Comparison of ENCODE assay signal across 22 cellular contexts in the genomic region with DNA sequence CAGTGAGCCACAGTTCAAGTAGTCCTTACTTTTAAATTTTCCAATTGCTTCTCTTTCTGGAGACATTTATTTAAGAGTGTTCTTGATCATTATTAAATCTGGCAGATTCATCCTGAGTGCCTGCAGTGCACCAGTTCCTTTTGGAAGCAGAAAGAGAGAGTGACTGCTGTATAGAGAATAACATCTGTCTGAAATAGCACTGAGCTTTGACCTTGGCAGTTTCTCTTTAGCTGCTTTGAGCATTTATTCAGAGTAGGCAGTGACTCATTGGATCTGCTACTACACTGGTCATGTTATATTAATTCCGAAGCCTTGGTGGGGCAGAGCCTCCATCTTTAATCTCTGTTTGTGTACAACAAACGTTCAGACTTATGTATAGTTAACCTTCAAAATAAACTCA.
DNase-seq lines count a peak whose midpoint lies in the region; ATAC-seq and TF ChIP-seq lines count a peak whose summit lies in the region.
"Had no signal": no experiment of that assay in that cellular context is flagged by ENCODE, and none has a peak within 500 bp of the region (broad histone marks: within the 10 kb centered on the region; RNA-seq: fewer than 3 reads in every experiment).

No MANE protein-coding gene starts in this region.

- H2BK120ac ChIP-seq in mesenchymal stem cell (ENCODE audit: low read depth, low read length): no peak overlapping the region

- H2BK12ac ChIP-seq in mesenchymal stem cell (ENCODE audit: low read length in 2 of 2): no peak overlapping the region

- POLR2A ChIA-PET in AG04450 (lab: Yijun Ruan, JAX): no interaction called here

- no peaks in the 10 kb centered on the region for H3K36me3 ChIP-seq in mesenchymal stem cell (ENCODE audit: control insufficient read depth in 1 of 2, insufficient read depth in 2 of 2, low read depth in 1 of 2, low read length in 2 of 2)
- H3K36me3 ChIP-seq: ascending aorta, left lung had no signal

- peak overlapping the region; percentile 30 for H3K9ac ChIP-seq in mesenchymal stem cell (ENCODE audit: low read length)

- H2AK5ac ChIP-seq in mesenchymal stem cell (ENCODE audit: low read length, severe bottlenecking): no peak overlapping the region

- no peak overlapping the region for H3K4ac ChIP-seq in mesenchymal stem cell (ENCODE audit: low read depth in 1 of 2, low read length in 2 of 2)

- H3K27ac ChIP-seq in AG04450 (ENCODE audit: low read depth, low read length) (no peak overlapping the region), mesenchymal stem cell (ENCODE audit: low read length, poor library complexity, severe bottlenecking) (no peak overlapping the region)
- H3K27ac ChIP-seq: A549, ascending aorta, dorsolateral prefrontal cortex, left lung had no signal

- DNase-seq in AG04450 (ENCODE audit: low read depth, low spot score) (peak; percentile 23), NCI-H2227 (lab: John Stamatoyannopoulos, UW; ENCODE audit: unreplicated experiment) (peak; percentile 27), cardiac fibroblast (ENCODE audit: low read depth in 2 of 2) (peak; percentile 31 to 66), mesenchymal stem cell (peak; percentile 46), NCI-H2107 (lab: John Stamatoyannopoulos, UW) (no peak)
- DNase-seq in activated effector memory CD4-positive, alpha-beta T cell treated with Interleukin-2 at 50 U/mL for 16 hours: no peak
- DNase-seq: activated effector memory CD4-positive, alpha-beta T cell treated with anti-CD3 and anti-CD28 coated beads, Interleukin-2, amount 50 U/mL, for 16 hours; CD4-positive, alpha-beta memory T cell; dorsolateral prefrontal cortex; GOT3; Karpas-422; left lung; NCI-H1417; Right ventricle myocardium superior; stimulated activated CD4-positive, alpha-beta T cell treated with anti-CD3 and anti-CD28 coated beads, Interleukin-15, amount 100 ng/mL, for 24 hours; stimulated activated naive CD8-positive, alpha-beta T cell treated with anti-CD3 and anti-CD28 coated beads, Interleukin-15, Interleukin-2, amounts not matched to agents 100 U/mL and 50 U/mL, for 24 hours; T-helper 2 cell had no signal

- no peak overlapping the region for H4K8ac ChIP-seq in mesenchymal stem cell (ENCODE audit: low read length)

- H3K4me3 ChIP-seq in AG04450 (ENCODE audit: low read depth, low read length): no peak overlapping the region
- H3K4me3 ChIP-seq in cardiac fibroblast (replicated peaks in 1 of 2; ENCODE audit: low read depth in 2 of 2, low read length in 2 of 2): no peak overlapping the region
- no peak overlapping the region for H3K4me3 ChIP-seq in mesenchymal stem cell (ENCODE audit: insufficient read depth in 1 of 2, low read depth in 1 of 2, low read length in 2 of 2)
- H3K4me3 ChIP-seq: A549, ascending aorta, dorsolateral prefrontal cortex, left lung had no signal

- H3K27me3 ChIP-seq in AG04450 (ENCODE audit: control insufficient read depth, insufficient read depth, low read length) (no peaks in the 10 kb centered on the region), mesenchymal stem cell (ENCODE audit: control insufficient read depth in 1 of 2, insufficient read depth in 1 of 2, low read length in 2 of 2) (no peaks in the 10 kb centered on the region)
- H3K27me3 ChIP-seq: ascending aorta, dorsolateral prefrontal cortex, left lung had no signal

- H3K9me3 ChIP-seq in AG04450 (ENCODE audit: control insufficient read depth, insufficient read depth, low read length) (no peaks in the 10 kb centered on the region), mesenchymal stem cell (ENCODE audit: control insufficient read depth, low read length) (no peaks in the 10 kb centered on the region)
- H3K9me3 ChIP-seq: A549, ascending aorta, left lung had no signal

- H3K4me1 ChIP-seq in mesenchymal stem cell (ENCODE audit: control insufficient read depth, insufficient read depth, low read depth, low read length): no peaks in the 10 kb centered on the region
- H3K4me1 ChIP-seq: A549, ascending aorta, left lung had no signal

- no peak overlapping the region for H2BK15ac ChIP-seq in mesenchymal stem cell (ENCODE audit: low read depth, poor library complexity, severe bottlenecking)

- H4K91ac ChIP-seq in mesenchymal stem cell (ENCODE audit: low read length): no peak overlapping the region

- TF ChIP-seq CTCF in AG04450 (IDR thresholded peaks at IDR 0.05; ENCODE audit: low read depth, low read length) (no peak), cardiac fibroblast (IDR thresholded peaks at IDR 0.05; ENCODE audit: low read depth, low read length) (no peak)

- no peak overlapping the region for H3K18ac ChIP-seq in mesenchymal stem cell (ENCODE audit: low read depth in 1 of 2, low read length in 2 of 2)

- no peak overlapping the region for H2BK5ac ChIP-seq in mesenchymal stem cell (ENCODE audit: low read depth, low read length, poor library complexity, severe bottlenecking)

- H3K79me1 ChIP-seq in mesenchymal stem cell (replicated peaks; ENCODE audit: low read length, poor library complexity, severe bottlenecking): no peaks in the 10 kb centered on the region

- H3K23ac ChIP-seq in mesenchymal stem cell (ENCODE audit: low read length in 2 of 2): no peak overlapping the region

- 80% methylated on average over 1 of the region's 2 CpGs for WGBS in mesenchymal stem cell

- ATAC-seq in GM19463 (IDR thresholded peaks at IDR 0.05; ENCODE audit: unreplicated experiment) (no peak), GM21737 (IDR thresholded peaks at IDR 0.05; ENCODE audit: unreplicated experiment) (no peak)
- ATAC-seq: A549; esophagus mucosa; left lung; stimulated activated naive CD8-positive, alpha-beta T cell treated with anti-CD3 and anti-CD28 coated beads, Interleukin-15, Interleukin-2, amounts not matched to agents 100 U/mL and 50 U/mL, for 24 hours had no signal

- no peak overlapping the region for H2AFZ ChIP-seq in mesenchymal stem cell (ENCODE audit: low read depth, low read length)

- CTCF ChIA-PET in AG04450 (lab: Charles Lee): no interaction called here

- no peak overlapping the region for H3K4me2 ChIP-seq in mesenchymal stem cell (ENCODE audit: low read length, poor library complexity, severe bottlenecking)
- H3K4me2 ChIP-seq: A549 had no signal

- no peak overlapping the region for H3K14ac ChIP-seq in mesenchymal stem cell (ENCODE audit: low read length in 2 of 2)

Comparison
In these comparisons a context has a peak if more than half of its experiments do, and no peak if none do; other contexts are left out.
1. DNase-seq: peak in AG04450 (single experiment), NCI-H2227 (single experiment), cardiac fibroblast (2 of 2) and mesenchymal stem cell (single experiment); none in NCI-H2107 (single experiment) and activated effector memory CD4-positive, alpha-beta T cell treated with Interleukin-2 at 50 U/mL for 16 hours (single experiment).